ENCODE assay signal across 8 cellular contexts in the genomic region with DNA sequence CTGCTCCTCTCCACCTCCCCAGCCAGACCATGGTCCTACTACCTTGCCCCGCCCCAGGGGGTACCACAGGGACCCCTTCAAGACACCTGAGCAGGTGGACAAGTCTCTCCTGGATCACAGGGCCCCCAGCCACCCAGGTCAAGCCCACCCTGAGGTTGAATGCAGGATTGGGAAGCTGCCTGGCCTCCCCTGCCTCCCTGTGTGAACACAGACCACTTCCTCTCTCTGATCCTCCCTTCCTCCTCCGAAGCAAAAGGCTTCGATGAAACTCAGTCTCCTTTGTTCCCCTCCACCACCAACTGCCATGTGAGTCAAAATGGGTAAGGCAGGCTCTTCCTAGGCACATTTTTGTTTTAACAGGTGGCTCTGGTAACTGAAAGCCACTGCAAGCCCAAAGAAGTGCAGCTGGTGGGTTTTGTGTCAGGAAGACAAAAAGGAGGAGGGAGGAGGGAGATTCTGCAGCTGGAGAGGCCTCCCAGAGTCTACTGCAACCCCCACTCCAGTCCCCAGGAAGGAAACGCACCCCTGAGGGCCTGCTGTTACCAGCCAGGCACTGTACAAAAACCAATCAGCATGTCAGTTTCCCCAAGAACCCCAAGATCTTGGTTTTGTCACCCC. TPM values are rescaled to one million over a fixed set of nuclear protein-coding genes. Genes with fewer than 3 reads are reported as not detected.
DNase-seq lines count a peak whose midpoint lies in the region; ATAC-seq and TF ChIP-seq lines count a peak whose summit lies in the region.

No MANE protein-coding gene starts in this region.

- peaks cover 26% of the 10 kb centered on the region for H3K36me3 Mint-ChIP-seq in activated CD4-positive, alpha-beta memory T cell treated with anti-CD3 and anti-CD28 coated beads, Interleukin-2, amount 10 ng/mL, durations not matched to agents 7 days and 5 days (ENCODE audit: low read depth)
- H3K36me3 Mint-ChIP-seq in natural killer cell = no peaks in the 10 kb centered on the region

- 43 to 62% methylated on average over 4 of the region's 4 CpGs for WGBS in heart right ventricle, 2 donors

- peaks cover 30 to 98% (median 78%) of the 10 kb centered on the region in 9 donors for H3K4me1 ChIP-seq in heart right ventricle
- peaks cover 37 to 95% of the 10 kb centered on the region in 2 donors for H3K4me1 ChIP-seq in left lung

- H3K27me3 ChIP-seq in heart right ventricle (no peaks in the 10 kb centered on the region), left lung (no peaks in the 10 kb centered on the region)

- no peaks in the 10 kb centered on the region for H3K9me3 Mint-ChIP-seq in activated CD4-positive, alpha-beta memory T cell treated with anti-CD3 and anti-CD28 coated beads, Interleukin-2, amount 10 ng/mL, durations not matched to agents 7 days and 5 days
- no peaks in the 10 kb centered on the region for H3K9me3 Mint-ChIP-seq in natural killer cell

- peak overlapping the region; percentile 34 for H3K4me3 Mint-ChIP-seq in activated CD4-positive, alpha-beta memory T cell treated with anti-CD3 and anti-CD28 coated beads, Interleukin-2, amount 10 ng/mL, durations not matched to agents 7 days and 5 days
- H3K4me3 Mint-ChIP-seq in natural killer cell = peak overlapping the region; percentile 81

- TF ChIP-seq CTCF in heart right ventricle (IDR thresholded peaks at IDR 0.05) = no peak
- TF ChIP-seq CTCF in natural killer cell (IDR thresholded peaks at IDR 0.05) = no peak
- TF ChIP-seq CTCF in left lung (IDR thresholded peaks at IDR 0.05) = no peak

- H3K27ac ChIP-seq in heart right ventricle (peak overlapping the region in 9 of 10 donors; percentile 21 to 91 (median 48)), left lung (peak overlapping the region in 1 of 2 donors; percentile 80)

- H3K4me1 Mint-ChIP-seq in activated CD4-positive, alpha-beta memory T cell treated with anti-CD3 and anti-CD28 coated beads, Interleukin-2, amount 10 ng/mL, durations not matched to agents 7 days and 5 days = peaks cover 96% of the 10 kb centered on the region
- H3K4me1 Mint-ChIP-seq in natural killer cell = peaks cover 80 to 88% of the 10 kb centered on the region in 2 donors

- H3K4me3 ChIP-seq in heart right ventricle (no peak overlapping the region), left lung (no peak overlapping the region)

- no peak for ATAC-seq in heart right ventricle
- ATAC-seq in left ventricle myocardium superior = no peak
- no peak for ATAC-seq in natural killer cell
- no peak for ATAC-seq in left lung
- no peak for ATAC-seq in HG03095 (IDR thresholded peaks at IDR 0.05; ENCODE audit: unreplicated experiment)

- no peaks in the 10 kb centered on the region for H3K27me3 Mint-ChIP-seq in activated CD4-positive, alpha-beta memory T cell treated with anti-CD3 and anti-CD28 coated beads, Interleukin-2, amount 10 ng/mL, durations not matched to agents 7 days and 5 days
- H3K27me3 Mint-ChIP-seq in natural killer cell (ENCODE audit: low read depth in 2 of 2) = no peaks in the 10 kb centered on the region

- no peaks in the 10 kb centered on the region for H3K9me3 ChIP-seq in heart right ventricle
- H3K9me3 ChIP-seq in left lung = no peaks in the 10 kb centered on the region

- POLR2A ChIA-PET in activated CD4-positive, alpha-beta memory T cell treated with anti-CD3 and anti-CD28 coated beads, Interleukin-2, amount 10 ng/mL, durations not matched to agents 7 days and 5 days (lab: Charles Lee) = interaction anchor here (0.6 to 4.2 kb wide), 10 partner anchors 12 to 125 kb away, joined by 3 to 17 read pairs (median 4); a partner anchor contains a TSS

- intact Hi-C loops in heart right ventricle (cut with DNase I) = no loop called here
- intact Hi-C loops in left ventricle myocardium superior (cut with micrococcal nuclease) = no loop called here
- intact Hi-C loops in natural killer cell (cut with micrococcal nuclease) = no loop called here
- intact Hi-C loops in left lung (cut with DNase I) = no loop called here

- H3K27ac Mint-ChIP-seq in activated CD4-positive, alpha-beta memory T cell treated with anti-CD3 and anti-CD28 coated beads, Interleukin-2, amount 10 ng/mL, durations not matched to agents 7 days and 5 days = peak overlapping the region; percentile 93
- H3K27ac Mint-ChIP-seq in natural killer cell = peak overlapping the region; percentile 89 to 92

- DNase-seq in heart right ventricle = no peak
- no peak for DNase-seq in left ventricle myocardium superior
- DNase-seq in Kasumi-1 (lab: John Stamatoyannopoulos, UW) = peak; percentile 98 to 99
- peak; percentile 56 for DNase-seq in activated CD4-positive, alpha-beta memory T cell treated with anti-CD3 and anti-CD28 coated beads, Interleukin-2, amount 10 ng/mL, durations not matched to agents 7 days and 5 days
- DNase-seq in natural killer cell = no peak
- DNase-seq in left lung = no peak
- DNase-seq in D341Med (ENCODE audit: low spot score) = no peak

- CTCF ChIA-PET in activated CD4-positive, alpha-beta memory T cell treated with anti-CD3 and anti-CD28 coated beads, Interleukin-2, amount 10 ng/mL, durations not matched to agents 7 days and 5 days (lab: Charles Lee) = interaction anchor here (1.2 to 5.7 kb wide), 2 partner anchors 37 to 39 kb away, joined by 3 to 26 read pairs; no protein-coding TSS in a partner anchor

- H3K36me3 ChIP-seq in heart right ventricle = peaks cover 0 to 12% (median 0%) of the 10 kb centered on the region in 9 donors
- no peaks in the 10 kb centered on the region for H3K36me3 ChIP-seq in left lung

RNA-seq across cellular contexts. Expression of a gene that starts 5.4 kb away (rescaled TPM):
- 10 to 100 TPM in 1 of 10 donors, 1 to 10 TPM in 9; 1.6 to 18.3 (median 3.8) TPM for total RNA-seq in heart right ventricle
- 10 to 100 TPM; 12.9 to 18.3 TPM for polyA plus RNA-seq in heart right ventricle
- total RNA-seq in left ventricle myocardium superior = 8.5 TPM
- 10 to 100 TPM; 79.0 to 79.7 TPM for total RNA-seq in activated CD4-positive, alpha-beta memory T cell treated with anti-CD3 and anti-CD28 coated beads, Interleukin-2, amount 10 ng/mL, durations not matched to agents 7 days and 5 days
- total RNA-seq in natural killer cell = 10 to 100 TPM; 71.7 to 94.2 (median 73.9) TPM
- 10 to 100 TPM in 1 of 2 donors, 1 to 10 TPM in 1; 7.6 to 15.5 TPM for total RNA-seq in left lung

Comparison
In these comparisons a context has a peak if more than half of its experiments do, and no peak if none do; other contexts are left out.
1. DNase-seq: peak in Kasumi-1 (2 of 2) and activated CD4-positive, alpha-beta memory T cell treated with anti-CD3 and anti-CD28 coated beads, Interleukin-2, amount 10 ng/mL, durations not matched to agents 7 days and 5 days (single experiment); none in heart right ventricle (0 of 2), left ventricle myocardium superior (single experiment), natural killer cell (single experiment), left lung (0 of 2) and D341Med (single experiment).